30 cellular contexts compared by ENCODE assay signal in the genomic region with DNA sequence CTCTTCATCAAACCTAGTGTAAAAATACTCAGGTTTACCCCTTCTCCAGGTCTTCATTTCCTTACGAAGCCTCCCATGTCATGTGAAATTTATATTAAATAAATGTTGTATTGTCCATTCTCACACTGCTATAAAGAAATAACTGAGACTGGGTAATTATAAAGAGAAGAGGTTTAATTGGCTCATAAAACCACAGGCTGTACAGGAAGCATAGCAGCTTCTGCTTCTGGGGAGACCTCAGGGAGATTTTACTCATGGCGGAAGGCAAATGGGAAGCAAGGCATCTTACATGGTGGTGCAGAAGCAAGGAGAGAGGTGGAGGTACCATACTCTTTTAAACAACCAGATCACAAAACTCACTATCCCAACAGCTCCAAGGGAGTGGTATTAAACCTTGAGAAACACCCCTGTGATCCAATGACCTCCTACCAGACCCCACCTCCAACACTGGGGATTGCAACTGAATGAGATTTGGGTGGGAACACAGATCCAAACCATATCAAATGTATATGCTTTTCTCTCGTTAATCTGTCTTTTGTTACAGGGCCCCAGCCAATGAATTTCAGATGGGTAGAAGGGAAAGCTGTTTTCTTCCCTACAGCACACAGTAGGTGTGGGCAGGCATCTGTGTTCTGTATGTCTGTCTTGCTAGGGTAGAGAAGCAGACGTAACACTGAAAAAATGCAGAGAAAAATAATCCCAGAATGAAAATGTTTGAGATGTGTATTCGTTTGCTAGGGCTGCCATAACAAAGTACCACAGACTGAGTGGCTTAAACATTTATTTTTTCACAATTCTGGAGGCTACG.
"Had no signal": no experiment of that assay in that cellular context is flagged by ENCODE, and none has a peak within 500 bp of the region (broad histone marks: within the 10 kb centered on the region; RNA-seq: fewer than 3 reads in every experiment).

No MANE protein-coding gene starts in this region.

- H3K4me1 ChIP-seq: colonic mucosa, foreskin keratinocyte, upper lobe of right lung had no signal

- DNase-seq: colonic mucosa; effector CD8-positive, alpha-beta T cell; endodermal cell; foreskin keratinocyte; glutamatergic neuron; heart right ventricle; hippocampal formation; immature natural killer cell; islet precursor cell; kidney glomerular epithelial cell; left colon; left ventricle myocardium inferior; lower lobe of right lung; nucleus accumbens; stimulated activated CD4-positive, alpha-beta T cell treated with anti-CD3 and anti-CD28 coated beads, Interleukin-12 subunit alpha, Interleukin-12 subunit beta, amount 100 ng/mL, for 4 hours; stimulated activated CD4-positive, alpha-beta T cell treated with anti-CD3 and anti-CD28 coated beads, Interleukin-1b, Interleukin-23, amount 100 ng/mL, for 48 hours; stimulated activated CD4-positive, alpha-beta T cell treated with anti-CD3 and anti-CD28 coated beads, Interleukin-4, amount 100 ng/mL, for 1 hour; stimulated activated CD8-positive, alpha-beta memory T cell treated with anti-CD3 and anti-CD28 coated beads, Interleukin-4, amount 100 ng/mL, for 48 hours; stimulated activated naive CD4-positive, alpha-beta T cell; stimulated activated naive CD8-positive, alpha-beta T cell treated with anti-CD3 and anti-CD28 coated beads, Interleukin-15, amount 100 ng/mL, for 72 hours; transverse colon; upper lobe of right lung; uterus had no signal

- H3K27ac ChIP-seq: colonic mucosa, esophagus muscularis mucosa, foreskin keratinocyte, heart right ventricle, left ventricle myocardium inferior, lower lobe of right lung, suprapubic skin, transverse colon, upper lobe of right lung, uterus had no signal

- ATAC-seq: foreskin keratinocyte; heart right ventricle; left colon; lower lobe of right lung; natural killer cell treated with Interleukin-12 subunit alpha and Interleukin-12 subunit beta and Interleukin-15 and Interleukin-18, amount 100 ng/mL, for 72 hours; sciatic nerve; stimulated activated naive CD8-positive, alpha-beta T cell treated with anti-CD3 and anti-CD28 coated beads, Interleukin-15, amount 100 ng/mL, for 72 hours; upper lobe of right lung had no signal

- H3K9me3 ChIP-seq: colonic mucosa, esophagus muscularis mucosa, heart right ventricle, left ventricle myocardium inferior, lower lobe of right lung, suprapubic skin, transverse colon, upper lobe of right lung, uterus had no signal

- H3K4me3 Mint-ChIP-seq: dendritic cell treated with granulocyte-macrophage colony-stimulating factor and Interleukin-4, amounts not matched to agents 40 ng/mL and 50 ng/mL, for 4 days; endodermal cell; immature natural killer cell; natural killer cell treated with Interleukin-12 subunit alpha and Interleukin-12 subunit beta and Interleukin-15 and Interleukin-18, amount 100 ng/mL, for 72 hours; stimulated activated naive CD8-positive, alpha-beta T cell treated with anti-CD3 and anti-CD28 coated beads, Interleukin-15, amount 100 ng/mL, for 72 hours had no signal

- H3K36me3 ChIP-seq: colonic mucosa, suprapubic skin, transverse colon, upper lobe of right lung, uterus had no signal

- H3K4me3 ChIP-seq: colonic mucosa, esophagus muscularis mucosa, heart right ventricle, left ventricle myocardium inferior, lower lobe of right lung, smooth muscle cell, suprapubic skin, transverse colon, upper lobe of right lung, uterus had no signal

- H3K27me3 Mint-ChIP-seq: dendritic cell treated with granulocyte-macrophage colony-stimulating factor and Interleukin-4, amounts not matched to agents 40 ng/mL and 50 ng/mL, for 4 days; natural killer cell treated with Interleukin-12 subunit alpha and Interleukin-12 subunit beta and Interleukin-15 and Interleukin-18, amount 100 ng/mL, for 72 hours; stimulated activated naive CD8-positive, alpha-beta T cell treated with anti-CD3 and anti-CD28 coated beads, Interleukin-15, amount 100 ng/mL, for 72 hours had no signal

- FAIRE-seq: endothelial cell of umbilical vein had no signal

- H3K36me3 Mint-ChIP-seq: natural killer cell treated with Interleukin-12 subunit alpha and Interleukin-12 subunit beta and Interleukin-15 and Interleukin-18, amount 100 ng/mL, for 72 hours had no signal

- H3K27me3 ChIP-seq: colonic mucosa, foreskin keratinocyte, suprapubic skin, transverse colon had no signal

- H3K4me2 ChIP-seq: smooth muscle cell had no signal

- H3K27ac Mint-ChIP-seq: dendritic cell treated with granulocyte-macrophage colony-stimulating factor and Interleukin-4, amounts not matched to agents 40 ng/mL and 50 ng/mL, for 4 days; endodermal cell; immature natural killer cell; stimulated activated naive CD8-positive, alpha-beta T cell treated with anti-CD3 and anti-CD28 coated beads, Interleukin-15, amount 100 ng/mL, for 72 hours had no signal

- H3K9me3 Mint-ChIP-seq: dendritic cell treated with granulocyte-macrophage colony-stimulating factor and Interleukin-4, amounts not matched to agents 40 ng/mL and 50 ng/mL, for 4 days; endodermal cell; immature natural killer cell; natural killer cell treated with Interleukin-12 subunit alpha and Interleukin-12 subunit beta and Interleukin-15 and Interleukin-18, amount 100 ng/mL, for 72 hours; stimulated activated naive CD8-positive, alpha-beta T cell treated with anti-CD3 and anti-CD28 coated beads, Interleukin-15, amount 100 ng/mL, for 72 hours had no signal
